8 cellular contexts compared by ENCODE assay signal in genomic region chr16:57485916-57486857, GRCh38. TPM values are rescaled to one million over a fixed set of nuclear protein-coding genes. Genes with fewer than 3 reads are reported as not detected.
DNase-seq lines count a peak whose midpoint lies in the region; ATAC-seq, FAIRE-seq and TF ChIP-seq lines count a peak whose summit lies in the region.

TSS of gene DOK4 (minus strand) at chr16:57486493. CDS start at chr16:57479507, 6,986 bp downstream.

- no peaks in the 10 kb centered on the region for H3K9me3 Mint-ChIP-seq in astrocyte (ENCODE audit: unreplicated experiment)

- H3K4me1 Mint-ChIP-seq in astrocyte (ENCODE audit: low read depth, unreplicated experiment), result peaks cover 12% of the 10 kb centered on the region

- no peaks in the 10 kb centered on the region for H3K36me3 Mint-ChIP-seq in astrocyte (ENCODE audit: low read depth, unreplicated experiment)

- peak; percentile 79 for DNase-seq in EH (ENCODE audit: low read depth)
- DNase-seq in LHCN-M2 (ENCODE audit: low read depth), result peak; percentile 48
- DNase-seq in T-helper 9 cell, result peak; percentile 78
- DNase-seq in astrocyte (ENCODE audit: low read depth), result peak; percentile 52
- peak; percentile 98 for DNase-seq in hepatic stellate cell (ENCODE audit: low spot score)
- DNase-seq in retina, result peak; percentile 52
- peak; percentile 89 to 95 for DNase-seq in aorta

- H3K27me3 Mint-ChIP-seq in astrocyte (ENCODE audit: low read depth, unreplicated experiment), result no peaks in the 10 kb centered on the region

- H4K20me1 ChIP-seq in astrocyte (ENCODE audit: insufficient read depth, low read length), result peaks cover 6% of the 10 kb centered on the region

- TF ChIP-seq CTCF in astrocyte (IDR thresholded peaks at IDR 0.05; ENCODE audit: insufficient read depth, low read depth, low read length), result no peak

- peak within 1 kb of the TSS; percentile 79 for H3K9ac ChIP-seq in astrocyte (ENCODE audit: low read length)

- H3K9me3 ChIP-seq in astrocyte (ENCODE audit: insufficient read depth, low read depth, low read length) (peaks cover 4% of the 10 kb centered on the region), aorta (ENCODE audit: control insufficient read depth, low read length) (no peaks in the 10 kb centered on the region)

- no peaks in the 10 kb centered on the region for H3K36me3 ChIP-seq in astrocyte (ENCODE audit: insufficient read depth, low read length)
- no peaks in the 10 kb centered on the region for H3K36me3 ChIP-seq in aorta (ENCODE audit: control insufficient read depth in 1 of 2, insufficient read depth in 2 of 2, low read length in 1 of 2)

- intact Hi-C loops in aorta (cut with DNase I), result loop anchor here in 1 of 2 donors (2.0 kb wide), 2 partner anchors 23 to 39 kb away; partner anchors contain the start of genes CIAPIN1, COQ9 and POLR2C

- H3K4me3 Mint-ChIP-seq in astrocyte (ENCODE audit: unreplicated experiment), result peak within 1 kb of the TSS; percentile 91

- H3K4me1 ChIP-seq in astrocyte (ENCODE audit: insufficient read depth, low read length) (peaks cover 4% of the 10 kb centered on the region), aorta (ENCODE audit: control insufficient read depth in 1 of 2, insufficient read depth in 2 of 2, low read length in 2 of 2) (no peaks in the 10 kb centered on the region)

- 1% methylated on average over 54 to 73 of the region's 73 CpGs for WGBS in aorta, 2 donors

- peak within 1 kb of the TSS; percentile 91 for H3K27ac Mint-ChIP-seq in astrocyte (ENCODE audit: unreplicated experiment)

- no peak within 1 kb of the TSS for H3K27ac ChIP-seq in astrocyte (ENCODE audit: low read depth, low read length)
- H3K27ac ChIP-seq in aorta (ENCODE audit: low read depth in 1 of 2, low read length in 2 of 2), result peak within 1 kb of the TSS; percentile 2 to 93

- ATAC-seq in GM21737 (IDR thresholded peaks at IDR 0.05; ENCODE audit: unreplicated experiment) (peak; percentile 83), aorta (ENCODE audit: low FRiP score) (peak; percentile 94)

- H3K27me3 ChIP-seq in astrocyte (ENCODE audit: insufficient read depth, low read length) (no peaks in the 10 kb centered on the region), aorta (ENCODE audit: control insufficient read depth in 1 of 2, insufficient read depth in 2 of 2, low read length in 1 of 2) (no peaks in the 10 kb centered on the region)

- no peaks in the 10 kb centered on the region for H3K79me2 ChIP-seq in astrocyte (ENCODE audit: insufficient read depth, low read length)

- peak within 1 kb of the TSS; percentile 96 for H2AFZ ChIP-seq in astrocyte (ENCODE audit: low read depth, low read length)

- no peak for FAIRE-seq in astrocyte (lab: Jason Lieb, UNC)

- peak within 1 kb of the TSS; percentile 60 for H3K4me3 ChIP-seq in astrocyte (ENCODE audit: insufficient read depth, low read depth, low read length)
- peak within 1 kb of the TSS; percentile 52 to 95 for H3K4me3 ChIP-seq in aorta (ENCODE audit: low read length in 2 of 2)

- H3K4me2 ChIP-seq in astrocyte (ENCODE audit: low read length), result peak within 1 kb of the TSS; percentile 98

RNA-seq across cellular contexts. Expression of gene DOK4, which starts in this region (rescaled TPM):
- total RNA-seq in LHCN-M2 (2014; rRNA removed) (36.5 and 36.6 TPM in 2 replicates), astrocyte (25.5 and 28.4 TPM in 2 replicates), aorta (10 to 100 TPM; 35.5 to 44.5 TPM)
- polyA plus RNA-seq in LHCN-M2 (2012), result 25.0 TPM
- polyA plus RNA-seq in aorta, result 10 to 100 TPM; 26.4 to 54.1 TPM

Comparison
In these comparisons a context has a peak if more than half of its experiments do, and no peak if none do; other contexts are left out.
1. DNase-seq: peak in every context shown above with its lines; median percentile 98 in hepatic stellate cell; 92 in aorta; 79 in EH; 78 in T-helper 9 cell; 52 in astrocyte; 52 in retina; 48 in LHCN-M2.